ENCODE assay signal across 20 cellular contexts in genomic region chr1:231699769-231700168, GRCh38.
A peak's percentile ranks its signal among the peaks of the same experiment; 100 is the strongest.
DNase-seq lines count a peak whose midpoint lies in the region; ATAC-seq and TF ChIP-seq lines count a peak whose summit lies in the region.
"Had no signal": no experiment of that assay in that cellular context is flagged by ENCODE, and none has a peak within 500 bp of the region (broad histone marks: within the 10 kb centered on the region; RNA-seq: fewer than 3 reads in every experiment).

No MANE protein-coding gene starts in this region.

- POLR2A ChIA-PET in IMR-90 (lab: Charles Lee; ENCODE audit: unreplicated experiment): no interaction called here

- 63% methylated on average over 1 of the region's 2 CpGs; no CpG with 5 or more reads in 1 of the 2 experiments for WGBS in IMR-90 (ENCODE audit: extremely low coverage in 2 of 2, insufficient read length in 1 of 2), 2 experiments
- 66% methylated on average over 2 of the region's 2 CpGs for WGBS in mesenchymal stem cell
- WGBS in prostate gland: 11% methylated on average over 2 of the region's 2 CpGs

- no peak overlapping the region for H2AK5ac ChIP-seq in IMR-90 (ENCODE audit: low read depth, low read length)
- no peak overlapping the region for H2AK5ac ChIP-seq in mesenchymal stem cell (ENCODE audit: low read length, severe bottlenecking)

- DNase-seq in AG10803 (ENCODE audit: low read depth): peak; percentile 13
- DNase-seq in IMR-90: peak; percentile 24
- DNase-seq in astrocyte of the spinal cord (ENCODE audit: low read depth, low spot score): peak; percentile 51
- peak; percentile 69 for DNase-seq in mesenchymal stem cell
- DNase-seq in NCI-H446 (lab: John Stamatoyannopoulos, UW): no peak
- no peak for DNase-seq in GDM1 (lab: John Stamatoyannopoulos, UW)
- no peak for DNase-seq in prostate gland (ENCODE audit: low spot score)
- no peak for DNase-seq in midbrain (lab: John Stamatoyannopoulos, UW)
- DNase-seq: activated CD4-positive, alpha-beta T cell treated with anti-CD3 and anti-CD28 coated beads for 4 hours; activated T-cell treated with anti-CD3 and anti-CD28 coated beads, Interleukin-2, amount 50 U/mL, for 24 hours; dorsolateral prefrontal cortex; GOT3; NCI-H1694 treated with DMSO at 0.1 percent for 48 hours; nucleus accumbens; stimulated activated CD4-positive, alpha-beta T cell treated with anti-CD3 and anti-CD28 coated beads, Interleukin-12 subunit alpha, Interleukin-12 subunit beta, amount 100 ng/mL, for 4 hours; substantia nigra; T-helper 2 cell had no signal

- H3K27ac ChIP-seq in IMR-90 (ENCODE audit: insufficient read depth, low read length) (peak overlapping the region; percentile 25; the same call in 1 of the 2 replicates), mesenchymal stem cell (ENCODE audit: low read length, poor library complexity, severe bottlenecking) (no peak overlapping the region), prostate gland (no peak overlapping the region)

- no peak for TF ChIP-seq CTCF in AG10803 (conservative IDR thresholded peaks at IDR 0.05; ENCODE audit: low read length)
- no peak for TF ChIP-seq CTCF in IMR-90 (conservative IDR thresholded peaks at IDR 0.05; ENCODE audit: low read depth, low read length)
- TF ChIP-seq CTCF in astrocyte of the spinal cord (IDR thresholded peaks at IDR 0.05; ENCODE audit: low read depth, low read length): no peak
- TF ChIP-seq CTCF in prostate gland (IDR thresholded peaks at IDR 0.05): no peak

- no peaks in the 10 kb centered on the region for H3K9me3 ChIP-seq in IMR-90 (ENCODE audit: control insufficient read depth, insufficient read depth, low read length)
- no peaks in the 10 kb centered on the region for H3K9me3 ChIP-seq in mesenchymal stem cell (ENCODE audit: control insufficient read depth, low read length)
- H3K9me3 ChIP-seq in prostate gland: no peaks in the 10 kb centered on the region

- H3K4me3 ChIP-seq in AG10803 (ENCODE audit: low read length) (no peak overlapping the region), IMR-90 (ENCODE audit: insufficient read depth, low read depth, low read length) (no peak overlapping the region), astrocyte of the spinal cord (ENCODE audit: low read depth, low read length) (no peak overlapping the region), mesenchymal stem cell (ENCODE audit: insufficient read depth in 1 of 2, low read depth in 1 of 2, low read length in 2 of 2) (no peak overlapping the region), prostate gland (no peak overlapping the region)
- H3K4me3 ChIP-seq: dorsolateral prefrontal cortex, K562, lung had no signal

- no peak for TF ChIP-seq POLR2A in IMR-90 (IDR thresholded peaks at IDR 0.05; ENCODE audit: low read depth, low read length)
- no peak for TF ChIP-seq POLR2A in prostate gland (IDR thresholded peaks at IDR 0.05)

- H3K18ac ChIP-seq in IMR-90 (ENCODE audit: low read depth, low read length) (no peak overlapping the region; the same call in none of the 2 replicates), mesenchymal stem cell (ENCODE audit: low read depth in 1 of 2, low read length in 2 of 2) (no peak overlapping the region)

- no peak overlapping the region for H4K91ac ChIP-seq in IMR-90 (ENCODE audit: insufficient read depth, low read depth, low read length)
- no peak overlapping the region for H4K91ac ChIP-seq in mesenchymal stem cell (ENCODE audit: low read length)

- H3K27me3 ChIP-seq in IMR-90 (ENCODE audit: control insufficient read depth, insufficient read depth, low read length): no peaks in the 10 kb centered on the region
- no peaks in the 10 kb centered on the region for H3K27me3 ChIP-seq in mesenchymal stem cell (ENCODE audit: control insufficient read depth in 1 of 2, insufficient read depth in 1 of 2, low read length in 2 of 2)
- no peaks in the 10 kb centered on the region for H3K27me3 ChIP-seq in prostate gland (replicated peaks; ENCODE audit: insufficient read depth)

- in situ Hi-C loops in IMR-90 (cut with MboI; ENCODE audit: low sequenced_read_pairs) (no loop called here), astrocyte of the spinal cord (cut with HindIII; ENCODE audit: low sequenced_read_pairs) (no loop called here)

- intact Hi-C loops in IMR-90 (cut with micrococcal nuclease): no loop called here
- intact Hi-C loops in prostate gland (cut with DNase I): no loop called here

- H2BK15ac ChIP-seq in IMR-90 (ENCODE audit: low read depth, low read length): no peak overlapping the region
- H2BK15ac ChIP-seq in mesenchymal stem cell (ENCODE audit: low read depth, poor library complexity, severe bottlenecking): no peak overlapping the region

- H4K8ac ChIP-seq in IMR-90 (ENCODE audit: low read depth in 2 of 2, low read length in 2 of 2) (peak overlapping the region in 1 of 2 experiments; percentile 21; a peak in 1 of 4 replicates), mesenchymal stem cell (ENCODE audit: low read length) (no peak overlapping the region)

- dilution Hi-C loops in IMR-90 (cut with HindIII; ENCODE audit: low sequenced_read_pairs, unreplicated experiment): no loop called here

- H4K20me1 ChIP-seq in IMR-90 (ENCODE audit: insufficient read depth, low read length): no peaks in the 10 kb centered on the region

- no peak for TF ChIP-seq RAD21 in IMR-90 (IDR thresholded peaks at IDR 0.05; ENCODE audit: low read length)

- H3K56ac ChIP-seq in IMR-90 (ENCODE audit: extremely low read depth, insufficient read depth, low read length): no peak overlapping the region

- H3K36me3 ChIP-seq in IMR-90 (ENCODE audit: control insufficient read depth, insufficient read depth, low read length) (peaks cover 4% of the 10 kb centered on the region; the same call in 1 of the 2 replicates), mesenchymal stem cell (ENCODE audit: control insufficient read depth in 1 of 2, insufficient read depth in 2 of 2, low read depth in 1 of 2, low read length in 2 of 2) (peaks cover 0 to 10% of the 10 kb centered on the region in 2 experiments), prostate gland (no peaks in the 10 kb centered on the region)

- H3K4ac ChIP-seq in IMR-90 (ENCODE audit: low read depth, low read length) (no peak overlapping the region), mesenchymal stem cell (ENCODE audit: low read depth in 1 of 2, low read length in 2 of 2) (no peak overlapping the region)

- H3K9me1 ChIP-seq in IMR-90 (ENCODE audit: insufficient read depth, low read length): peaks cover 10% of the 10 kb centered on the region

- H3K4me1 ChIP-seq in IMR-90 (ENCODE audit: control insufficient read depth, insufficient read depth, low read length) (peaks cover 19% of the 10 kb centered on the region), mesenchymal stem cell (ENCODE audit: control insufficient read depth, insufficient read depth, low read depth, low read length) (peaks cover 2% of the 10 kb centered on the region), prostate gland (replicated peaks) (peaks cover 6% of the 10 kb centered on the region)

- no peak overlapping the region for H2BK12ac ChIP-seq in mesenchymal stem cell (ENCODE audit: low read length in 2 of 2)

- H2AFZ ChIP-seq in IMR-90 (replicated peaks; ENCODE audit: low read length, poor library complexity) (no peak overlapping the region), mesenchymal stem cell (ENCODE audit: low read depth, low read length) (no peak overlapping the region)

- H3K4me2 ChIP-seq in IMR-90 (ENCODE audit: low read depth, low read length) (peak overlapping the region; percentile 79), mesenchymal stem cell (ENCODE audit: low read length, poor library complexity, severe bottlenecking) (no peak overlapping the region)

- H3K79me1 ChIP-seq in IMR-90 (ENCODE audit: low read depth in 1 of 2, low read length in 2 of 2): peaks cover 0 to 3% of the 10 kb centered on the region in 2 experiments; a peak in 2 of 4 replicates
- peaks cover 27% of the 10 kb centered on the region for H3K79me1 ChIP-seq in mesenchymal stem cell (replicated peaks; ENCODE audit: low read length, poor library complexity, severe bottlenecking)

- no peak overlapping the region for H3K23ac ChIP-seq in IMR-90 (ENCODE audit: low read depth, low read length)
- no peak overlapping the region for H3K23ac ChIP-seq in mesenchymal stem cell (ENCODE audit: low read length in 2 of 2)

- BruUV-seq in IMR-90 (replicated peaks; lab: Mats Ljungman, UMichigan): no TSS peak

- peak overlapping the region; percentile 13; the same call in 1 of the 2 replicates for H3K9ac ChIP-seq in IMR-90 (ENCODE audit: low read depth, low read length)
- H3K9ac ChIP-seq in mesenchymal stem cell (ENCODE audit: low read length): no peak overlapping the region

- no peak overlapping the region for H2AK9ac ChIP-seq in IMR-90 (replicated peaks; ENCODE audit: low read depth, low read length, poor library complexity)

- H2BK20ac ChIP-seq in IMR-90 (ENCODE audit: low read depth, low read length): no peak overlapping the region

- H2BK120ac ChIP-seq in IMR-90 (ENCODE audit: low read depth, low read length) (no peak overlapping the region), mesenchymal stem cell (ENCODE audit: low read depth, low read length) (no peak overlapping the region)

- CTCF ChIA-PET in IMR-90 (lab: Yijun Ruan, JAX): no interaction called here

- H3K14ac ChIP-seq in IMR-90 (replicated peaks; ENCODE audit: low read depth, low read length): 0 out of 2 replicates have a peak overlapping the region, but pooled peaks have one; percentile 59
- no peak overlapping the region for H3K14ac ChIP-seq in mesenchymal stem cell (ENCODE audit: low read length in 2 of 2)

- peak overlapping the region; percentile 11 for H2BK5ac ChIP-seq in IMR-90 (ENCODE audit: low read depth, low read length, poor library complexity, severe bottlenecking)
- no peak overlapping the region for H2BK5ac ChIP-seq in mesenchymal stem cell (ENCODE audit: low read depth, low read length, poor library complexity, severe bottlenecking)

- H4K5ac ChIP-seq in IMR-90 (ENCODE audit: low read depth, low read length): peak overlapping the region; percentile 6; the same call in 1 of the 2 replicates

- peak; percentile 50 for ATAC-seq in IMR-90 (ENCODE audit: low read depth)
- ATAC-seq: K562, Right ventricle myocardium inferior had no signal

TF ChIP-seq in IMR-90, 13 proteins besides CTCF, POLR2A, EP300 and RAD21:
- TF ChIP-seq, protein P1, sequence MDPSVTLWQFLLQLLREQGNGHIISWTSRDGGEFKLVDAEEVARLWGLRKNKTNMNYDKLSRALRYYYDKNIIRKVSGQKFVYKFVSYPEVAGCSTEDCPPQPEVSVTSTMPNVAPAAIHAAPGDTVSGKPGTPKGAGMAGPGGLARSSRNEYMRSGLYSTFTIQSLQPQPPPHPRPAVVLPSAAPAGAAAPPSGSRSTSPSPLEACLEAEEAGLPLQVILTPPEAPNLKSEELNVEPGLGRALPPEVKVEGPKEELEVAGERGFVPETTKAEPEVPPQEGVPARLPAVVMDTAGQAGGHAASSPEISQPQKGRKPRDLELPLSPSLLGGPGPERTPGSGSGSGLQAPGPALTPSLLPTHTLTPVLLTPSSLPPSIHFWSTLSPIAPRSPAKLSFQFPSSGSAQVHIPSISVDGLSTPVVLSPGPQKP (IDR thresholded peaks at IDR 0.05; ENCODE audit: borderline replicate concordance, low read depth, low read length): no peak
- TF ChIP-seq SMC3 (IDR thresholded peaks at IDR 0.05; ENCODE audit: low read depth, low read length) (no peak), MAFK (IDR thresholded peaks at IDR 0.05; ENCODE audit: low read depth, low read length) (no peak), CHD1 (IDR thresholded peaks at IDR 0.05; ENCODE audit: low read depth, low read length) (no peak), RFX5 (IDR thresholded peaks at IDR 0.05; ENCODE audit: low read depth, low read length) (no peak)

Comparison
In these comparisons a context has a peak if more than half of its experiments do, and no peak if none do; other contexts are left out.
1. DNase-seq: peak in AG10803 (single experiment), IMR-90 (single experiment), astrocyte of the spinal cord (single experiment) and mesenchymal stem cell (single experiment); none in NCI-H446 (0 of 2), GDM1 (single experiment), prostate gland (single experiment) and midbrain (single experiment).